Comparison of ENCODE assay signal across 8 cellular contexts in the genomic region with DNA sequence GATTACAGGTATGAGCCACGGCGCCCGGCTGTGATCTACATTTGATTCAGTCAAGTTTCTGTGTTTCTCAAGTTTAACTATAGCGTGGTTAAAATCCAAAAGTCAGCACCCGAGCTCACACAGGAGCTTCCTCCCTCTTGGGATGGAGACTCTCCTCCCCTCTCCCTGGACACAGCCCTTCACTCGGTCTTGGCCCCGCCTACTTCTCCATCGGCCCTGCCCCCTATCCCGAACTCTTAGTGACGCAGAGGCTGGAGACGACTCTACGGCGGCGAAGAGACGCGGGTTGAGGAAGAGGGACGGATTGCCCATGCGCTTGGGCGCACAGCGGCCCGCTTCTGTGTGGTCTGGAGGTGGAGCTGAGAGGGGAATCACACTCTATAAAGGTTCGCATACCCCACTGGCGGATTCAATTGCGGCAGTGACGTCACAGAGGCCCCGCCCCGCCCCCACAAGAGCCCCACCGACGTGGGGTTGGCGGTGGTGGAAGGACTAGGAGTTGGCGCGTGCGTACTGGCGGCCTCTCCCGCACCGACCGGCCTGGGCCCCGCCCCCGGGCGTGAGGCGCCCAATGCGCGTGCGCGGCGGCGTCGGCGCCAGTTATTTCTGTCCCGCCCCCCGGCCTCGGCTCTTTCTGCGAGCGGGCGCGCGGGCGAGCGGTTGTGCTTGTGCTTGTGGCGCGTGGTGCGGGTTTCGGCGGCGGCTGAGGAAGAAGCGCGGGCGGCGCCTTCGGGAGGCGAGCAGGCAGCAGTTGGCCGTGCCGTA. TPM values are rescaled to one million over a fixed set of nuclear protein-coding genes. Genes with fewer than 3 reads are reported as not detected.
DNase-seq lines count a peak whose midpoint lies in the region; FAIRE-seq and TF ChIP-seq lines count a peak whose summit lies in the region.

A gene (plus strand): TSS at position 239 of the 765 bp plus-strand sequence. CDS start 694 bp downstream, outside the sequence.

- dilution Hi-C loops in endothelial cell of umbilical vein (cut with MboI; ENCODE audit: extremely low pct_ligation_motif_present, low sequenced_read_pairs), result no loop called here

- peak within 1 kb of the TSS; percentile 100 for H3K4me3 ChIP-seq in BLaER1
- peak within 1 kb of the TSS; percentile 82 to 94 (median 85) for H3K4me3 ChIP-seq in endothelial cell of umbilical vein (replicated peaks in 1 of 3; ENCODE audit: insufficient read depth in 1 of 3, low read depth in 1 of 3, low read length in 3 of 3)
- H3K4me3 ChIP-seq in mucosa of stomach (ENCODE audit: low read length), result peak within 1 kb of the TSS; percentile 78

- POLR2A ChIA-PET in endothelial cell of umbilical vein (lab: Charles Lee), result interaction anchor here (0.6 to 1.8 kb wide), 11 partner anchors 10 to 37 kb away, joined by 3 to 20 read pairs (median 4); a partner anchor contains a TSS

- H3K36me3 ChIP-seq in BLaER1, result peaks cover 37% of the 10 kb centered on the region
- H3K36me3 ChIP-seq in endothelial cell of umbilical vein (ENCODE audit: control insufficient read depth in 2 of 2, extremely low read depth in 1 of 2, insufficient read depth in 2 of 2, low read length in 2 of 2), result peaks cover 5 to 18% of the 10 kb centered on the region in 2 experiments
- H3K36me3 ChIP-seq in mucosa of stomach (ENCODE audit: control insufficient read depth, insufficient read depth, low read length), result peaks cover 24% of the 10 kb centered on the region

- peak within 1 kb of the TSS; percentile 47 for H2AFZ ChIP-seq in endothelial cell of umbilical vein (ENCODE audit: low read depth, low read length)

- CTCF ChIA-PET in endothelial cell of umbilical vein (lab: Charles Lee), result interaction anchor here (0.6 to 3.2 kb wide), 8 partner anchors 9 to 37 kb away, joined by 3 to 52 read pairs (median 7); a partner anchor contains a TSS

- peaks cover 45% of the 10 kb centered on the region for H3K79me2 ChIP-seq in endothelial cell of umbilical vein (ENCODE audit: control insufficient read depth, insufficient read depth, low read length)

- peak; percentile 99 for FAIRE-seq in endothelial cell of umbilical vein (lab: Jason Lieb, UNC)

- H3K4me1 ChIP-seq in BLaER1 (peaks cover 42% of the 10 kb centered on the region), endothelial cell of umbilical vein (ENCODE audit: control insufficient read depth, extremely low read depth, insufficient read depth, low read length) (peaks cover 15% of the 10 kb centered on the region), mucosa of stomach (ENCODE audit: control insufficient read depth, insufficient read depth, low read length) (peaks cover 20% of the 10 kb centered on the region)

- H3K9me1 ChIP-seq in endothelial cell of umbilical vein (replicated peaks; ENCODE audit: control insufficient read depth, extremely low read depth, insufficient read depth, low read length), result no peaks in the 10 kb centered on the region

- TF ChIP-seq CTCF in GM20000 (IDR thresholded peaks at IDR 0.05; ENCODE audit: extremely low read depth, missing control alignments), result no peak
- no peak for TF ChIP-seq CTCF in endothelial cell of umbilical vein (IDR thresholded peaks at IDR 0.05; ENCODE audit: extremely low read depth in 1 of 2, insufficient read depth in 1 of 2, low read depth in 1 of 2, low read length in 2 of 2)

- H3K9me3 ChIP-seq in BLaER1 (no peaks in the 10 kb centered on the region), endothelial cell of umbilical vein (replicated peaks; ENCODE audit: control insufficient read depth, insufficient read depth, low read length) (no peaks in the 10 kb centered on the region), mucosa of stomach (ENCODE audit: control insufficient read depth, low read length) (no peaks in the 10 kb centered on the region)

- H3K4me2 ChIP-seq in BLaER1 (peak within 1 kb of the TSS; percentile 99), endothelial cell of umbilical vein (ENCODE audit: insufficient read depth, low read length) (peak within 1 kb of the TSS; percentile 51)

- peak; percentile 100 for DNase-seq in GM20000 (ENCODE audit: low spot score)
- peak; percentile 99 for DNase-seq in HT1080 (ENCODE audit: low read depth)
- DNase-seq in activated CD8-positive, alpha-beta memory T cell treated with anti-CD3 and anti-CD28 coated beads for 24 hours, result peak; percentile 100
- peak; percentile 99 for DNase-seq in endothelial cell of umbilical vein (ENCODE audit: low read depth, low spot score)
- DNase-seq in stimulated activated CD8-positive, alpha-beta memory T cell treated with anti-CD3 and anti-CD28 coated beads, Interleukin-7, amount 100 ng/mL, for 24 hours (ENCODE audit: low read depth), result peak; percentile 100
- no peak for DNase-seq in NCI-H526 (lab: John Stamatoyannopoulos, UW)

- intact Hi-C loops in endothelial cell of umbilical vein (cut with micrococcal nuclease), result loop anchor here (1.0 kb wide), 4 partner anchors 10 to 29 kb away; a partner anchor contains a TSS

- TSS peak; percentile 97 for BruUV-seq in endothelial cell of umbilical vein (replicated peaks; lab: Mats Ljungman, UMichigan)

- no peaks in the 10 kb centered on the region for H3K27me3 ChIP-seq in BLaER1
- H3K27me3 ChIP-seq in endothelial cell of umbilical vein (ENCODE audit: control insufficient read depth in 2 of 2, insufficient read depth in 2 of 2, low read length in 2 of 2), result peaks cover 8 to 10% of the 10 kb centered on the region in 2 experiments
- peaks cover 8% of the 10 kb centered on the region for H3K27me3 ChIP-seq in mucosa of stomach (ENCODE audit: control insufficient read depth, insufficient read depth, low read length)

- peak within 1 kb of the TSS; percentile 98 for H3K27ac ChIP-seq in BLaER1
- peak within 1 kb of the TSS; percentile 87 for H3K27ac ChIP-seq in endothelial cell of umbilical vein (ENCODE audit: insufficient read depth, low read depth, low read length)

- H3K9ac ChIP-seq in BLaER1, result peak within 1 kb of the TSS; percentile 99
- peak within 1 kb of the TSS; percentile 71 for H3K9ac ChIP-seq in endothelial cell of umbilical vein (replicated peaks; ENCODE audit: extremely low read depth, insufficient read depth, low read length)
- H3K9ac ChIP-seq in mucosa of stomach (ENCODE audit: low read length), result peak within 1 kb of the TSS; percentile 91

- H4K20me1 ChIP-seq in BLaER1 (peaks cover 47% of the 10 kb centered on the region), endothelial cell of umbilical vein (replicated peaks; ENCODE audit: control insufficient read depth, extremely low read depth, insufficient read depth, low read length) (peaks cover 4% of the 10 kb centered on the region)

- TF ChIP-seq POLR2A in endothelial cell of umbilical vein (IDR thresholded peaks at IDR 0.05; ENCODE audit: low read depth, low read length), result peak; percentile 83

TF ChIP-seq in endothelial cell of umbilical vein, 7 proteins besides CTCF, POLR2A, EP300 and RAD21:
- TF ChIP-seq GATA2 (IDR thresholded peaks at IDR 0.05; ENCODE audit: insufficient read depth, insufficient read length, low read depth, low read length) (no peak), MYC (IDR thresholded peaks at IDR 0.05; ENCODE audit: low read depth, low read length) (no peak), POLR2AphosphoS5 (IDR thresholded peaks at IDR 0.05; ENCODE audit: insufficient read depth, low read depth, low read length) (peak; percentile 99), EZH2 (IDR thresholded peaks at IDR 0.05; ENCODE audit: borderline replicate concordance, low read depth, low read length, severe bottlenecking) (no peak), JUN (IDR thresholded peaks at IDR 0.05; ENCODE audit: borderline replicate concordance, insufficient read depth, insufficient read length, low read depth) (no peak), FOS (IDR thresholded peaks at IDR 0.05; ENCODE audit: borderline replicate concordance, insufficient read depth, low read length) (no peak)
- TF ChIP-seq, protein P1, sequence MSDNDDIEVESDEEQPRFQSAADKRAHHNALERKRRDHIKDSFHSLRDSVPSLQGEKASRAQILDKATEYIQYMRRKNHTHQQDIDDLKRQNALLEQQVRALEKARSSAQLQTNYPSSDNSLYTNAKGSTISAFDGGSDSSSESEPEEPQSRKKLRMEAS (IDR thresholded peaks at IDR 0.05; ENCODE audit: insufficient read depth, insufficient read length), result no peak

RNA-seq across cellular contexts. Expression of the gene that starts here (rescaled TPM):
- 1,553 and 2,010 TPM in 2 replicates for total RNA-seq in HT1080 (2014; rRNA removed; shearing (Covaris generic))
- 460 and 462 TPM in 2 replicates for polyA plus RNA-seq in HT1080 (2015; cell fraction: cytosol; rRNA removed)
- 815 and 834 TPM in 2 replicates for polyA plus RNA-seq in HT1080 (2015; cell fraction: nucleus; rRNA removed)
- total RNA-seq in endothelial cell of umbilical vein, result 377 and 429 TPM in 2 replicates
- 521 and 593 TPM in 2 replicates for polyA plus RNA-seq in endothelial cell of umbilical vein
- polyA plus RNA-seq in endothelial cell of umbilical vein (2011; cell fraction: cytosol; rRNA removed), result 366 and 385 TPM in 2 replicates
- polyA plus RNA-seq in endothelial cell of umbilical vein (2011; cell fraction: nucleus; rRNA removed), result 654 and 696 TPM in 2 replicates
- 600 and 631 TPM in 2 replicates for polyA plus RNA-seq in endothelial cell of umbilical vein (2012)
- 702 and 1,022 TPM in 2 replicates for polyA minus RNA-seq in endothelial cell of umbilical vein
- 571 TPM for polyA minus RNA-seq in endothelial cell of umbilical vein (2011; cell fraction: cytosol; rRNA and poly(A)+ RNA removed)
- 298 and 308 TPM in 2 replicates for polyA minus RNA-seq in endothelial cell of umbilical vein (2011; cell fraction: nucleus; rRNA and poly(A)+ RNA removed)

Comparison
In these comparisons a context has a peak if more than half of its experiments do, and no peak if none do; other contexts are left out.
1. DNase-seq: peak in GM20000 (single experiment), HT1080 (single experiment), activated CD8-positive, alpha-beta memory T cell treated with anti-CD3 and anti-CD28 coated beads for 24 hours (single experiment), endothelial cell of umbilical vein (single experiment) and stimulated activated CD8-positive, alpha-beta memory T cell treated with anti-CD3 and anti-CD28 coated beads, Interleukin-7, amount 100 ng/mL, for 24 hours (single experiment); none in NCI-H526 (0 of 2).
2. Peak in every context shown above with its lines, with median percentiles within 50 percentile points of each other: H3K4me3 ChIP-seq and H3K9ac ChIP-seq.